In the genomic region with DNA sequence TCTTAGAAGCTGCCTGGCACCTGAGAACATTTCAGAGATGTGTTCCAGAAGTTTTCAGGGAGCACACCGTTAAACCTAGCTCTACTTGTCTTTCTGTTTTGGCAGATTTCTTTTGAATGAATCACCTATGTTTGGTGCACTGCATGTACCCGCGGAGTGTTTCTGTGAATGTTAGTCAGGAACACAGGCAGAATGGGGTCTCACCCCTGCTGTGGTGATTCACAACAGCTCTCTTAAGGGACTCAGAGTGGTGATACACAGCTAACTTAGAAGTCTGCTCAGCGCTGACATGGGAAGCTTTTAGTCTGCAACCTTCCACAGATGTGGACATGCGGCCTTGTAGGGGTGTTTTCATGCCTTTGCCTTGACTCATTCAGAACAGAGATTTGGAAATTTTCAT, we compare ENCODE assay signal across 12 cellular contexts. TPM values are rescaled to one million over a fixed set of nuclear protein-coding genes. Genes with fewer than 3 reads are reported as not detected.
DNase-seq lines count a peak whose midpoint lies in the region; ATAC-seq and TF ChIP-seq lines count a peak whose summit lies in the region.
"Had no signal": no experiment of that assay in that cellular context is flagged by ENCODE, and none has a peak within 500 bp of the region (broad histone marks: within the 10 kb centered on the region; RNA-seq: fewer than 3 reads in every experiment).

No MANE protein-coding gene starts in this region.

- no TSS peak for BruUV-seq in mammary epithelial cell (replicated peaks; lab: Mats Ljungman, UMichigan)

- dilution Hi-C loops in mammary epithelial cell (cut with HindIII; ENCODE audit: low sequenced_read_pairs), result no loop called here

- peak in 1 of 2 donors; percentile 70 for TF ChIP-seq EP300 in tibial nerve (IDR thresholded peaks at IDR 0.05)

- H3K79me2 ChIP-seq in mammary epithelial cell (ENCODE audit: insufficient read depth, low read length), result peaks cover 5% of the 10 kb centered on the region

- H3K27ac ChIP-seq in mammary epithelial cell (ENCODE audit: insufficient read depth, low read depth, low read length), result peak overlapping the region; percentile 40
- peak overlapping the region in 2 of 4 donors; percentile 68 to 72 for H3K27ac ChIP-seq in tibial nerve

- H3K9ac ChIP-seq in mammary epithelial cell (ENCODE audit: insufficient read depth, low read length), result no peak overlapping the region

- peak overlapping the region; percentile 65 for H3K4me2 ChIP-seq in mammary epithelial cell (ENCODE audit: insufficient read depth, low read depth, low read length)

- intact Hi-C loops in mammary epithelial cell (cut with micrococcal nuclease), result no loop called here

- H3K36me3 ChIP-seq in mammary epithelial cell (ENCODE audit: insufficient read depth, low read length), result peaks cover 27% of the 10 kb centered on the region
- peaks cover 0 to 75% (median 2%) of the 10 kb centered on the region in 3 donors for H3K36me3 ChIP-seq in tibial nerve

- in situ Hi-C loops in mammary epithelial cell (cut with MboI; ENCODE audit: low sequenced_read_pairs in 2 of 2), result no loop called here

- H3K27me3 ChIP-seq in mammary epithelial cell (ENCODE audit: insufficient read depth, low read length) (no peaks in the 10 kb centered on the region), tibial nerve (no peaks in the 10 kb centered on the region)

- ATAC-seq in activated naive CD8-positive, alpha-beta T cell treated with anti-CD3 and anti-CD28 coated beads, Interleukin-2, amount 50 U/mL, for 24 hours, result no peak
- ATAC-seq: HepG2 had no signal

- CTCF ChIA-PET in mammary epithelial cell (lab: Charles Lee; ENCODE audit: low non-redundant PET), result interaction anchor here (0.5 to 0.6 kb wide), 2 partner anchors 24 to 28 kb away, joined by 4 to 7 read pairs; partner anchors contain the start of gene TSEN2

- H3K4me3 Mint-ChIP-seq in activated naive CD8-positive, alpha-beta T cell treated with anti-CD3 and anti-CD28 coated beads, Interleukin-2, amount 50 U/mL, for 24 hours, result no peak overlapping the region
- H3K4me3 Mint-ChIP-seq: type B pancreatic cell had no signal

- peaks cover 33% of the 10 kb centered on the region for H3K36me3 Mint-ChIP-seq in activated naive CD8-positive, alpha-beta T cell treated with anti-CD3 and anti-CD28 coated beads, Interleukin-2, amount 50 U/mL, for 24 hours (ENCODE audit: low read depth)

- H3K9me3 ChIP-seq in mammary epithelial cell (replicated peaks; ENCODE audit: insufficient read depth, low read length) (no peaks in the 10 kb centered on the region), tibial nerve (no peaks in the 10 kb centered on the region)

- no peaks in the 10 kb centered on the region for H4K20me1 ChIP-seq in mammary epithelial cell (ENCODE audit: insufficient read depth, low read length)

- no peaks in the 10 kb centered on the region for H3K9me3 Mint-ChIP-seq in activated naive CD8-positive, alpha-beta T cell treated with anti-CD3 and anti-CD28 coated beads, Interleukin-2, amount 50 U/mL, for 24 hours
- H3K9me3 Mint-ChIP-seq: type B pancreatic cell had no signal

- TF ChIP-seq CTCF in mammary epithelial cell (conservative IDR thresholded peaks at IDR 0.05 in 1 of 2, IDR thresholded peaks at IDR 0.05 in 1 of 2; ENCODE audit: extremely low read depth in 1 of 2, insufficient read depth in 1 of 2, low read depth in 1 of 2, low read length in 2 of 2) (no peak), tibial nerve (IDR thresholded peaks at IDR 0.05) (no peak)

- peak; percentile 19 for DNase-seq in HPDE6-E6E7 (ENCODE audit: extremely low spot score)
- DNase-seq in mammary epithelial cell, result peak; percentile 94
- DNase-seq in iris pigment epithelial cell (ENCODE audit: low read depth), result peak; percentile 99
- peak; percentile 15 to 47 for DNase-seq in tibial nerve (ENCODE audit: low spot score in 2 of 2)
- no peak for DNase-seq in activated naive CD8-positive, alpha-beta T cell treated with anti-CD3 and anti-CD28 coated beads, Interleukin-2, amount 50 U/mL, for 24 hours
- no peak for DNase-seq in activated CD4-positive, alpha-beta T cell treated with anti-CD3 and anti-CD28 coated beads for 48 hours
- no peak for DNase-seq in stimulated activated CD4-positive, alpha-beta T cell treated with anti-CD3 and anti-CD28 coated beads, Interleukin-2, amount 100 ng/mL, for 48 hours
- no peak for DNase-seq in SIG-M5 treated with dmso at 0.1 percent for 504 hours (lab: John Stamatoyannopoulos, UW; ENCODE audit: unreplicated experiment)
- DNase-seq: foreskin melanocyte had no signal

- H2AFZ ChIP-seq in mammary epithelial cell (ENCODE audit: low read depth, low read length), result peak overlapping the region; percentile 9

- no peak overlapping the region for H3K27ac Mint-ChIP-seq in activated naive CD8-positive, alpha-beta T cell treated with anti-CD3 and anti-CD28 coated beads, Interleukin-2, amount 50 U/mL, for 24 hours
- H3K27ac Mint-ChIP-seq: type B pancreatic cell had no signal

- H3K4me3 ChIP-seq in mammary epithelial cell (replicated peaks in 1 of 3; ENCODE audit: insufficient read depth in 1 of 3, low read depth in 2 of 3, low read length in 3 of 3) (no peak overlapping the region), tibial nerve (no peak overlapping the region)
- H3K4me3 ChIP-seq: skin epidermis had no signal

- H3K4me1 ChIP-seq in mammary epithelial cell (ENCODE audit: insufficient read depth, low read length), result peaks cover 20% of the 10 kb centered on the region
- H3K4me1 ChIP-seq in tibial nerve, result peaks cover 0 to 9% (median 4%) of the 10 kb centered on the region in 4 donors

- 13% methylated on average over 5 of the region's 5 CpGs for WGBS in mammary epithelial cell (ENCODE audit: low coverage, missing lambda C conversion rate)
- WGBS in tibial nerve, 2 donors, result 62 to 64% methylated on average over 5 of the region's 5 CpGs

- H3K4me1 Mint-ChIP-seq in activated naive CD8-positive, alpha-beta T cell treated with anti-CD3 and anti-CD28 coated beads, Interleukin-2, amount 50 U/mL, for 24 hours, result no peaks in the 10 kb centered on the region

- TF ChIP-seq POLR2A in tibial nerve (IDR thresholded peaks at IDR 0.05), result no peak

- H3K27me3 Mint-ChIP-seq in activated naive CD8-positive, alpha-beta T cell treated with anti-CD3 and anti-CD28 coated beads, Interleukin-2, amount 50 U/mL, for 24 hours, result no peaks in the 10 kb centered on the region
- H3K27me3 Mint-ChIP-seq: type B pancreatic cell had no signal

RNA-seq across cellular contexts. Expression of gene TSEN2, which starts 24.0 kb away (rescaled TPM):
- total RNA-seq in mammary epithelial cell (10 to 100 TPM; 16.0 to 24.6 TPM), tibial nerve (10 to 100 TPM; 31.8 to 40.2 (median 35.2) TPM)
- 14.6 TPM for polyA plus RNA-seq in mammary epithelial cell
- polyA minus RNA-seq in mammary epithelial cell, result 30.1 TPM

RNA-seq across cellular contexts. Expression of gene MKRN2OS, which starts 37.0 kb away (rescaled TPM):
- total RNA-seq in mammary epithelial cell, result 1 to 10 TPM; 2.3 to 2.7 TPM
- 5.3 TPM for polyA plus RNA-seq in mammary epithelial cell
- polyA minus RNA-seq in mammary epithelial cell, result 4.4 TPM
- total RNA-seq in tibial nerve, result not detected
- total RNA-seq: HepG2 had no signal
- polyA plus RNA-seq: HepG2 had no signal

RNA-seq across cellular contexts. Expression of gene MKRN2, which starts 48.6 kb away (rescaled TPM):
- total RNA-seq in mammary epithelial cell (10 to 100 TPM; 26.3 to 35.0 TPM), tibial nerve (10 to 100 TPM; 35.5 to 49.4 (median 45.3) TPM)
- polyA plus RNA-seq in mammary epithelial cell, result 25.1 TPM
- 51.8 TPM for polyA minus RNA-seq in mammary epithelial cell

Comparison
In these comparisons a context has a peak if more than half of its experiments do, and no peak if none do; other contexts are left out.
1. DNase-seq: peak in HPDE6-E6E7 (single experiment), mammary epithelial cell (single experiment), iris pigment epithelial cell (single experiment) and tibial nerve (2 of 2); none in activated naive CD8-positive, alpha-beta T cell treated with anti-CD3 and anti-CD28 coated beads, Interleukin-2, amount 50 U/mL, for 24 hours (single experiment), activated CD4-positive, alpha-beta T cell treated with anti-CD3 and anti-CD28 coated beads for 48 hours (single experiment), stimulated activated CD4-positive, alpha-beta T cell treated with anti-CD3 and anti-CD28 coated beads, Interleukin-2, amount 100 ng/mL, for 48 hours (0 of 2) and SIG-M5 treated with dmso at 0.1 percent for 504 hours (single experiment).